13 cellular contexts compared by ENCODE assay signal in genomic region chr6:8392569-8392968, GRCh38. TPM values are rescaled to one million over a fixed set of nuclear protein-coding genes. Genes with fewer than 3 reads are reported as not detected.
DNase-seq lines count a peak whose midpoint lies in the region; ATAC-seq, FAIRE-seq and TF ChIP-seq lines count a peak whose summit lies in the region.
"Had no signal": no experiment of that assay in that cellular context is flagged by ENCODE, and none has a peak within 500 bp of the region (broad histone marks: within the 10 kb centered on the region; RNA-seq: fewer than 3 reads in every experiment).

No MANE protein-coding gene starts in this region.

- 57 to 78% methylated on average over 2 of the region's 2 CpGs for WGBS in gastroesophageal sphincter (ENCODE audit: low coverage in 1 of 2), 2 donors

- POLR2A ChIA-PET in activated CD8-positive, alpha-beta T cell treated with anti-CD3 and anti-CD28 coated beads, Interleukin-2, amount 10 ng/mL, durations not matched to agents 7 days and 5 days (lab: Charles Lee), result no interaction called here

- H3K9me3 ChIP-seq in gastroesophageal sphincter, result no peaks in the 10 kb centered on the region
- H3K9me3 ChIP-seq: upper lobe of right lung had no signal

- H3K36me3 Mint-ChIP-seq in activated naive CD4-positive, alpha-beta T cell treated with anti-CD3 and anti-CD28 coated beads, Interleukin-2, amount 50 U/mL, for 24 hours, result peaks cover 2% of the 10 kb centered on the region
- H3K36me3 Mint-ChIP-seq in activated CD8-positive, alpha-beta T cell treated with anti-CD3 and anti-CD28 coated beads, Interleukin-2, amount 10 ng/mL, durations not matched to agents 7 days and 5 days (ENCODE audit: low read depth), result no peaks in the 10 kb centered on the region
- H3K36me3 Mint-ChIP-seq: WTC11 had no signal

- FAIRE-seq in urothelium cell line (lab: Jason Lieb, UNC), result no peak

- H3K36me3 ChIP-seq in gastroesophageal sphincter, result no peaks in the 10 kb centered on the region
- H3K36me3 ChIP-seq: upper lobe of right lung had no signal

- no peaks in the 10 kb centered on the region for H3K27me3 Mint-ChIP-seq in activated naive CD4-positive, alpha-beta T cell treated with anti-CD3 and anti-CD28 coated beads, Interleukin-2, amount 50 U/mL, for 24 hours
- peaks cover 5% of the 10 kb centered on the region for H3K27me3 Mint-ChIP-seq in activated CD8-positive, alpha-beta T cell treated with anti-CD3 and anti-CD28 coated beads, Interleukin-2, amount 10 ng/mL, durations not matched to agents 7 days and 5 days (ENCODE audit: low read depth)

- H3K27me3 ChIP-seq in gastroesophageal sphincter, result no peaks in the 10 kb centered on the region
- H3K27me3 ChIP-seq: upper lobe of right lung had no signal

- peak overlapping the region; percentile 70 for H3K4me3 Mint-ChIP-seq in activated naive CD4-positive, alpha-beta T cell treated with anti-CD3 and anti-CD28 coated beads, Interleukin-2, amount 50 U/mL, for 24 hours
- peak overlapping the region; percentile 9 for H3K4me3 Mint-ChIP-seq in activated CD8-positive, alpha-beta T cell treated with anti-CD3 and anti-CD28 coated beads, Interleukin-2, amount 10 ng/mL, durations not matched to agents 7 days and 5 days
- H3K4me3 Mint-ChIP-seq: WTC11 had no signal

- peaks cover 27% of the 10 kb centered on the region for H3K4me1 Mint-ChIP-seq in activated naive CD4-positive, alpha-beta T cell treated with anti-CD3 and anti-CD28 coated beads, Interleukin-2, amount 50 U/mL, for 24 hours
- peaks cover 16% of the 10 kb centered on the region for H3K4me1 Mint-ChIP-seq in activated CD8-positive, alpha-beta T cell treated with anti-CD3 and anti-CD28 coated beads, Interleukin-2, amount 10 ng/mL, durations not matched to agents 7 days and 5 days (ENCODE audit: low read depth)

- H3K9me3 Mint-ChIP-seq in activated naive CD4-positive, alpha-beta T cell treated with anti-CD3 and anti-CD28 coated beads, Interleukin-2, amount 50 U/mL, for 24 hours, result no peaks in the 10 kb centered on the region
- no peaks in the 10 kb centered on the region for H3K9me3 Mint-ChIP-seq in activated CD8-positive, alpha-beta T cell treated with anti-CD3 and anti-CD28 coated beads, Interleukin-2, amount 10 ng/mL, durations not matched to agents 7 days and 5 days (ENCODE audit: insufficient read depth)

- no peak for DNase-seq in activated naive CD4-positive, alpha-beta T cell treated with Interleukin-2 at 50 U/mL for 16 hours
- peak; percentile 66 for DNase-seq in NCI-H69 (lab: John Stamatoyannopoulos, UW)
- DNase-seq in activated CD8-positive, alpha-beta T cell treated with anti-CD3 and anti-CD28 coated beads, Interleukin-2, amount 10 ng/mL, durations not matched to agents 7 days and 5 days, result no peak
- DNase-seq in urothelium cell line (ENCODE audit: low spot score), result peak; percentile 4
- no peak for DNase-seq in ACHN
- DNase-seq: DMS53, NCI-H1092, NCI-H446, upper lobe of right lung had no signal

- CTCF ChIA-PET in activated CD8-positive, alpha-beta T cell treated with anti-CD3 and anti-CD28 coated beads, Interleukin-2, amount 10 ng/mL, durations not matched to agents 7 days and 5 days (lab: Charles Lee), result no interaction called here

- TF ChIP-seq CTCF in gastroesophageal sphincter (IDR thresholded peaks at IDR 0.05), result no peak

- no peak for ATAC-seq in activated CD8-positive, alpha-beta T cell treated with anti-CD3 and anti-CD28 coated beads, Interleukin-2, amount 10 ng/mL, durations not matched to agents 7 days and 5 days
- ATAC-seq in HG02678 (IDR thresholded peaks at IDR 0.05; ENCODE audit: unreplicated experiment) (no peak), gastroesophageal sphincter (no peak)
- ATAC-seq: upper lobe of right lung, WTC11 had no signal

- TF ChIP-seq EP300 in gastroesophageal sphincter (IDR thresholded peaks at IDR 0.05), result no peak

- no peak overlapping the region for H3K4me3 ChIP-seq in gastroesophageal sphincter
- H3K4me3 ChIP-seq: upper lobe of right lung had no signal

- H3K27ac ChIP-seq in gastroesophageal sphincter, result no peak overlapping the region
- H3K27ac ChIP-seq: upper lobe of right lung had no signal

- no peak for TF ChIP-seq POLR2A in gastroesophageal sphincter (IDR thresholded peaks at IDR 0.05)

- peak overlapping the region; percentile 85 for H3K27ac Mint-ChIP-seq in activated naive CD4-positive, alpha-beta T cell treated with anti-CD3 and anti-CD28 coated beads, Interleukin-2, amount 50 U/mL, for 24 hours
- H3K27ac Mint-ChIP-seq in activated CD8-positive, alpha-beta T cell treated with anti-CD3 and anti-CD28 coated beads, Interleukin-2, amount 10 ng/mL, durations not matched to agents 7 days and 5 days, result peak overlapping the region; percentile 53
- H3K27ac Mint-ChIP-seq: WTC11 had no signal

- in situ Hi-C loops in ACHN (cut with HindIII; ENCODE audit: low pct_ligation_motif_present, low pct_unique_long_range_greater_than_20kb, low sequenced_read_pairs), result no loop called here

- H3K4me1 ChIP-seq in gastroesophageal sphincter, result no peaks in the 10 kb centered on the region
- H3K4me1 ChIP-seq: upper lobe of right lung had no signal

RNA-seq across cellular contexts. Expression of gene SLC35B3, which starts 42.8 kb away (rescaled TPM):
- 1 to 10 TPM; 8.8 to 10.0 TPM for total RNA-seq in activated CD8-positive, alpha-beta T cell treated with anti-CD3 and anti-CD28 coated beads, Interleukin-2, amount 10 ng/mL, durations not matched to agents 7 days and 5 days
- 10 to 100 TPM; 10.2 to 17.6 (median 13.7) TPM for total RNA-seq in gastroesophageal sphincter

Comparison
In these comparisons a context has a peak if more than half of its experiments do, and no peak if none do; other contexts are left out.
1. DNase-seq: peak in NCI-H69 (single experiment) and urothelium cell line (single experiment); none in activated naive CD4-positive, alpha-beta T cell treated with Interleukin-2 at 50 U/mL for 16 hours (single experiment), activated CD8-positive, alpha-beta T cell treated with anti-CD3 and anti-CD28 coated beads, Interleukin-2, amount 10 ng/mL, durations not matched to agents 7 days and 5 days (single experiment) and ACHN (single experiment).